20 cellular contexts compared by ENCODE assay signal in the genomic region with DNA sequence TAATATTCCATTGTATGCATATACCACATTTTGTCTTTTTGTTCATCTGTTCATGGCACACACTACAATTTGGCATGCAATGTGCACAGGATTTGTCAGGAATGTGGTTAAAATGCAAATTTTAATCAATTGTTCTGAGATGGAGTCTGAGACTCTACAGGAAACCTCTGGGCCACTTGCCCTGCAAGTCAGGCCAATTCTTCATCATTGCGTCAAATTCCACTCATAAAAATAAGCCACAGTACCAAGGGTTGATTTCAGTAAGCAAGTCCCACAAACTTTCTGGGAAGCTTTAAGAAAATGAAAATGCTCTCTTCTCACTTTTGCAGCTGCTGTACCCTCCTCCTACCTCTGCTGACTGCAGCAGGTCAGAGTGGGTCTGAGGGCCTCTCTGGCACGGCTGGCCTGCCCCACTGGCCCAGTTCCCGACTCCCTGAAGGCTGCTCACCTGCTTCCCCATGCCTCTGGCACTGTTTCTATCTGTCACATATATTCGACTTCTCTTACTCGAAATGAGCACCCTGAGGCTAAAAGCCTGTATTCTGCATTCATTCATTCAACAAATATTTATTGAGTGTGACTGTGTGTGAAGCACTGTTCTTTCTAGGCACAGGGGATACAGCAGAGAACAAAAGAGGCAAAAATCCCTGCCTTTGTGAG.
DNase-seq lines count a peak whose midpoint lies in the region; ATAC-seq and TF ChIP-seq lines count a peak whose summit lies in the region.
"Had no signal": no experiment of that assay in that cellular context is flagged by ENCODE, and none has a peak within 500 bp of the region (broad histone marks: within the 10 kb centered on the region; RNA-seq: fewer than 3 reads in every experiment).

No MANE protein-coding gene starts in this region.

- no peak overlapping the region for H3K18ac ChIP-seq in neuronal stem cell (ENCODE audit: low read length)

- H3K9me3 ChIP-seq in neuronal stem cell (replicated peaks in 1 of 2; ENCODE audit: control insufficient read depth in 2 of 2, insufficient read depth in 1 of 2, low read depth in 1 of 2, low read length in 2 of 2) (no peaks in the 10 kb centered on the region), WERI-Rb-1 (ENCODE audit: severe bottlenecking) (peaks cover 2% of the 10 kb centered on the region)
- H3K9me3 ChIP-seq: MG63 had no signal

- no peak overlapping the region for H4K91ac ChIP-seq in neuronal stem cell (ENCODE audit: low read depth, low read length, poor library complexity)

- H2BK12ac ChIP-seq in neuronal stem cell (ENCODE audit: low read length) = no peak overlapping the region

- ATAC-seq in GM21423 (IDR thresholded peaks at IDR 0.05; ENCODE audit: unreplicated experiment) = no peak
- ATAC-seq: K562 had no signal

- no peak overlapping the region for H3K23ac ChIP-seq in neuronal stem cell (ENCODE audit: low read depth, low read length, poor library complexity)

- no peak overlapping the region for H3K4me2 ChIP-seq in neuronal stem cell (ENCODE audit: insufficient read depth, low read length, poor library complexity, severe bottlenecking)
- H3K4me2 ChIP-seq: smooth muscle cell had no signal

- DNase-seq in G401 (ENCODE audit: low spot score) (peak; percentile 81), NCI-H146 treated with DMSO at 0.1 percent for 48 hours (lab: John Stamatoyannopoulos, UW; ENCODE audit: unreplicated experiment) (peak; percentile 85), cerebellar cortex (ENCODE audit: low spot score) (peak; percentile 75), neuronal stem cell (ENCODE audit: low spot score) (no peak), RPMI8226 (no peak), WERI-Rb-1 (no peak)
- DNase-seq: activated CD4-positive, alpha-beta T cell treated with anti-CD3 and anti-CD28 coated beads, Interleukin-2, amount 50 U/mL, for 4 hours; activated CD4-positive, CD25-positive, alpha-beta regulatory T cell; activated CD8-positive, alpha-beta memory T cell treated with anti-CD3 and anti-CD28 coated beads, Interleukin-2, amount 50 U/mL, for 48 hours; aorta; dermis blood vessel endothelial cell; mesendoderm; MG63; NCI-H1694; NCI-H446; nucleus accumbens; SHP77 treated with DMSO at 0.1 percent for 48 hours had no signal

- WGBS in neuronal stem cell (ENCODE audit: extremely low coverage in 2 of 2, insufficient read length in 2 of 2, insufficient replicate concordance in 1 of 2), 2 donors = no CpG with 5 or more reads among the region's 5 CpGs

- H3K14ac ChIP-seq in neuronal stem cell (ENCODE audit: low read length) = no peak overlapping the region

- peak overlapping the region; percentile 61 for H2AK5ac ChIP-seq in neuronal stem cell (ENCODE audit: low read depth, low read length)

- H3K27me3 ChIP-seq in neuronal stem cell (ENCODE audit: control insufficient read depth in 3 of 3, insufficient read depth in 3 of 3, low read depth in 1 of 3, low read length in 3 of 3) (no peaks in the 10 kb centered on the region), WERI-Rb-1 (ENCODE audit: insufficient read depth, low read depth, severe bottlenecking) (no peaks in the 10 kb centered on the region)
- H3K27me3 ChIP-seq: MG63 had no signal

- in situ Hi-C loops in G401 (cut with HindIII; ENCODE audit: low sequenced_read_pairs) = no loop called here

- H2BK120ac ChIP-seq in neuronal stem cell (ENCODE audit: low read depth, low read length) = no peak overlapping the region

- H2AFZ ChIP-seq in neuronal stem cell (ENCODE audit: low read length) = peak overlapping the region; percentile 4

- peaks cover 12 to 14% of the 10 kb centered on the region in 2 donors for H3K4me1 ChIP-seq in neuronal stem cell (ENCODE audit: control insufficient read depth in 2 of 2, insufficient read depth in 1 of 2, low read depth in 1 of 2, low read length in 2 of 2)

- H4K8ac ChIP-seq in neuronal stem cell (ENCODE audit: low read depth, low read length) = no peak overlapping the region

- no peak overlapping the region for H2BK15ac ChIP-seq in neuronal stem cell (ENCODE audit: low read length)

- no peaks in the 10 kb centered on the region for H3K79me1 ChIP-seq in neuronal stem cell (ENCODE audit: low read depth, low read length)

- H3K4ac ChIP-seq in neuronal stem cell (ENCODE audit: low read length) = no peak overlapping the region

- TF ChIP-seq CTCF in WERI-Rb-1 (IDR thresholded peaks at IDR 0.05; ENCODE audit: low read depth, low read length) = no peak

- no peak overlapping the region for H2BK5ac ChIP-seq in neuronal stem cell (ENCODE audit: low read length)

- H3K9ac ChIP-seq in neuronal stem cell (ENCODE audit: low read depth, low read length, poor library complexity) = no peak overlapping the region

- no peaks in the 10 kb centered on the region for H3K36me3 ChIP-seq in neuronal stem cell (replicated peaks in 1 of 2; ENCODE audit: control insufficient read depth in 2 of 2, insufficient read depth in 2 of 2, low read length in 2 of 2)
- no peaks in the 10 kb centered on the region for H3K36me3 ChIP-seq in WERI-Rb-1
- H3K36me3 ChIP-seq: MG63 had no signal

- no peak overlapping the region for H3K4me3 ChIP-seq in neuronal stem cell (ENCODE audit: low read length in 2 of 2)
- no peak overlapping the region for H3K4me3 ChIP-seq in WERI-Rb-1 (ENCODE audit: low read depth, low read length)
- H3K4me3 ChIP-seq: K562, MG63, smooth muscle cell had no signal

- H3K27ac ChIP-seq in neuronal stem cell (replicated peaks; ENCODE audit: low read length) = no peak overlapping the region
- no peak overlapping the region for H3K27ac ChIP-seq in WERI-Rb-1

Comparison
In these comparisons a context has a peak if more than half of its experiments do, and no peak if none do; other contexts are left out.
1. DNase-seq: peak in G401 (single experiment), NCI-H146 treated with DMSO at 0.1 percent for 48 hours (single experiment) and cerebellar cortex (single experiment); none in neuronal stem cell (single experiment), RPMI8226 (single experiment) and WERI-Rb-1 (single experiment).